8 cellular contexts compared by ENCODE assay signal in the genomic region with DNA sequence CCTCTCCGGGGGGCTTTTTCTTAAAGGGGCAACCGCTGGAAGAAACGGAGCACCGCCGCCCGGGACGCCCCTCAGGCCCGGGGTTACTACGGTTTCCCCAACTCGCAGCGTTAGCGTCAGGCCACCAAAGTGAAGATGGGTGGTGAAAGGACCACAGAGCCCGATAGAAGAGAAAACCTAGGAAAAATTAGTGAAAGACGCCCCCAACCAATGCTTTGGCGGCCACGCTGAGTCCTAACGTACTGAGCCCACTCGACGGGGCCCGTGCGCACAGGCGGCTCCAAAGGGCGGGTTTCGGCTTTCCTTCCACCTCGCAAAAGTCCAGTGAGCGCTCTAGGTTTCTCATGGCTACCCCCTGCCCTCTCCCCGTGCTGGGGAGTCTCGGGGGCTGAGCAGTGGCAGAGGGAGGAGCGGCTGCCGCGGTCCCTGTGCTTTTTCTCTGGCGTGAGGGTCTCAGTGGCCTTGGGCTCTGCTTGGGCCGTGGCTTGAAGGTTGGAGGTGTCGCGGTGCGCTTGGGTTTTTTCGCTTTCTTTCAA. TPM values are rescaled to one million over a fixed set of nuclear protein-coding genes. Genes with fewer than 3 reads are reported as not detected.
DNase-seq lines count a peak whose midpoint lies in the region; ATAC-seq lines count a peak whose summit lies in the region.

No MANE protein-coding gene starts in this region.

- H3K4me3 Mint-ChIP-seq in naive B cell: peak overlapping the region; percentile 91 to 99 (median 98)

- H3K27me3 Mint-ChIP-seq in naive B cell: no peaks in the 10 kb centered on the region

- no peaks in the 10 kb centered on the region for H3K9me3 ChIP-seq in SJCRH30 (replicated peaks)

- peak; percentile 1 for ATAC-seq in HG02798 (IDR thresholded peaks at IDR 0.05; ENCODE audit: poor library complexity, unreplicated experiment)
- ATAC-seq in naive B cell (ENCODE audit: low read depth in 2 of 2): peak in 1 of 2 donors; percentile 2

- H3K27me3 ChIP-seq in SJCRH30: no peaks in the 10 kb centered on the region

- H3K9me3 Mint-ChIP-seq in naive B cell: no peaks in the 10 kb centered on the region

- peak; percentile 45 to 50 for DNase-seq in NOMO-1 (lab: John Stamatoyannopoulos, UW; ENCODE audit: unreplicated experiment in 2 of 2)
- DNase-seq in NOMO-1 treated with dmso at 0.1 percent for 144 hours (lab: John Stamatoyannopoulos, UW; ENCODE audit: unreplicated experiment): no peak
- DNase-seq in SJCRH30: no peak
- peak; percentile 54 for DNase-seq in effector CD8-positive, alpha-beta T cell (lab: John Stamatoyannopoulos, UW)
- no peak for DNase-seq in naive B cell
- DNase-seq in NCI-H748 treated with DMSO at 0.1 percent for 48 hours (lab: John Stamatoyannopoulos, UW): no peak
- DNase-seq in NCI-H187 treated with DMSO at 0.1 percent for 48 hours (lab: John Stamatoyannopoulos, UW): no peak

- peak overlapping the region; percentile 69 for H3K4me3 ChIP-seq in SJCRH30

- peaks cover 21 to 58% (median 40%) of the 10 kb centered on the region in 3 donors for H3K4me1 Mint-ChIP-seq in naive B cell

- no peaks in the 10 kb centered on the region for H3K4me1 ChIP-seq in SJCRH30

- no peaks in the 10 kb centered on the region for H3K36me3 Mint-ChIP-seq in naive B cell

- H3K36me3 ChIP-seq in SJCRH30: no peaks in the 10 kb centered on the region

- H3K27ac ChIP-seq in SJCRH30: peak overlapping the region; percentile 96

- H3K27ac Mint-ChIP-seq in naive B cell: peak overlapping the region; percentile 98 to 99 (median 98)

RNA-seq across cellular contexts. Expression of gene SPEN, which starts 12.2 kb away (rescaled TPM):
- total RNA-seq in SJCRH30 (2014; rRNA removed; shearing (Covaris generic)): 47.2 and 55.7 TPM in 2 replicates
- 10 to 100 TPM in 4 of 6 donors, 1 to 10 TPM in 1, under 1 TPM in 1; 0.96 to 63.0 (median 11.5) TPM for polyA plus RNA-seq in naive B cell (ENCODE audit: low read depth in 6 of 6)

RNA-seq across cellular contexts. Expression of gene UQCRHL, which starts 27.8 kb away (rescaled TPM):
- 8.5 and 8.6 TPM in 2 replicates for total RNA-seq in SJCRH30 (2014; rRNA removed; shearing (Covaris generic))
- 1 to 10 TPM in 3 of 6 donors, under 1 TPM in 3; 0.11 to 1.3 (median 0.94) TPM for polyA plus RNA-seq in naive B cell (ENCODE audit: low read depth in 6 of 6)

Comparison
In these comparisons a context has a peak if more than half of its experiments do, and no peak if none do; other contexts are left out.
1. DNase-seq: peak in NOMO-1 (2 of 2) and effector CD8-positive, alpha-beta T cell (single experiment); none in NOMO-1 treated with dmso at 0.1 percent for 144 hours (single experiment), SJCRH30 (0 of 2), naive B cell (single experiment), NCI-H748 treated with DMSO at 0.1 percent for 48 hours (single experiment) and NCI-H187 treated with DMSO at 0.1 percent for 48 hours (single experiment).